ENCODE assay signal across 33 cellular contexts in the genomic region with DNA sequence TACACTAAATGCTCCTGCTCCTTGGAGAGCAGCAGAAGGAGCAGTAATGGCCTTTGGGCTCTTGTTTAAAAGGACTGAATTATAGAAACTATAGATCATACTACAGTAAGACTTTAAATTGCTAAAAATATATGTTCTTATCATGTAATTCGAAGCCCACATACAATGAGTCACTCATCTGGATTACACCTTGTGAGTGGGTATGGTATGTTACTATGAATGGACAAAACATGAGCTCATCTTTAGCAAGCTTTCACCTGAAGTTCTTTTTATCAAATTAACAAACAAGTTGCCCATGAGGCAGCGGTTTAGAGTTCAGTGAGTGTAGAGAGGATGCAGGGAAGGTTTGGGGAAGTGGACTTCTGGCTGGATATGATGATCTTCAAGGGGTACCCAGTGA.
DNase-seq lines count a peak whose midpoint lies in the region; TF ChIP-seq lines count a peak whose summit lies in the region.
"Had no signal": no experiment of that assay in that cellular context is flagged by ENCODE, and none has a peak within 500 bp of the region (broad histone marks: within the 10 kb centered on the region; RNA-seq: fewer than 3 reads in every experiment).

No MANE protein-coding gene starts in this region.

- no peak overlapping the region for H3K4me3 ChIP-seq in breast epithelium
- no peak overlapping the region for H3K4me3 ChIP-seq in MM.1S (ENCODE audit: low read length)
- H3K4me3 ChIP-seq: adrenal gland, coronary artery, esophagus muscularis mucosa, gastrocnemius medialis, left ventricle myocardium inferior, psoas muscle, testis, uterus had no signal

- no peak overlapping the region for H2AFZ ChIP-seq in MM.1S (ENCODE audit: low read length)

- TF ChIP-seq CTCF in MCF 10A (IDR thresholded peaks at IDR 0.05; ENCODE audit: unreplicated experiment) (no peak), breast epithelium (IDR thresholded peaks at IDR 0.05) (no peak), MM.1S (IDR thresholded peaks at IDR 0.05; ENCODE audit: low read length) (no peak)

- no peaks in the 10 kb centered on the region for H4K20me1 ChIP-seq in MM.1S (ENCODE audit: insufficient read depth, low read length)

- no peaks in the 10 kb centered on the region for H3K36me3 ChIP-seq in breast epithelium
- no peaks in the 10 kb centered on the region for H3K36me3 ChIP-seq in MM.1S (replicated peaks; ENCODE audit: insufficient read depth, low read length)
- H3K36me3 ChIP-seq: adrenal gland, esophagus muscularis mucosa, gastrocnemius medialis, left ventricle myocardium inferior, uterus had no signal

- no peaks in the 10 kb centered on the region for H3K9me3 Mint-ChIP-seq in MCF 10A (ENCODE audit: unreplicated experiment)
- H3K9me3 Mint-ChIP-seq: activated naive CD4-positive, alpha-beta T cell treated with anti-CD3 and anti-CD28 coated beads for 36 hours; CD8-positive, alpha-beta T cell had no signal

- H3K4me1 ChIP-seq in breast epithelium (no peaks in the 10 kb centered on the region), MM.1S (ENCODE audit: low read length) (0 out of 2 replicates have a peak, but pooled peaks cover 4% of the 10 kb centered on the region)
- H3K4me1 ChIP-seq: adrenal gland, gastrocnemius medialis, psoas muscle had no signal

- no peaks in the 10 kb centered on the region for H3K9me2 ChIP-seq in MM.1S (replicated peaks; ENCODE audit: insufficient read depth, low read length)

- no peaks in the 10 kb centered on the region for H3K27me3 Mint-ChIP-seq in MCF 10A (ENCODE audit: insufficient read depth, unreplicated experiment)
- H3K27me3 Mint-ChIP-seq: B cell had no signal

- no peak for TF ChIP-seq POLR2A in breast epithelium (IDR thresholded peaks at IDR 0.05)

- H3K27ac Mint-ChIP-seq in MCF 10A (ENCODE audit: low read depth, unreplicated experiment): peak overlapping the region; percentile 18
- H3K27ac Mint-ChIP-seq: activated naive CD4-positive, alpha-beta T cell treated with anti-CD3 and anti-CD28 coated beads for 36 hours; activated T-cell treated with anti-CD3 and anti-CD28 coated beads, Interleukin-2, amount 50 U/mL, for 72 hours; B cell; CD8-positive, alpha-beta T cell; naive thymus-derived CD8-positive, alpha-beta T cell; T-cell had no signal

- H3K4me1 Mint-ChIP-seq in MCF 10A (ENCODE audit: insufficient read depth, unreplicated experiment): peaks cover 11% of the 10 kb centered on the region
- H3K4me1 Mint-ChIP-seq: naive thymus-derived CD8-positive, alpha-beta T cell; T-cell had no signal

- POLR2A ChIA-PET in MCF 10A (lab: Yijun Ruan, JAX): interaction anchor here (0.6 kb wide), 2 partner anchors 50 to 71 kb away, joined by 3 read pairs; no protein-coding TSS in a partner anchor

- H3K79me2 ChIP-seq in MM.1S (ENCODE audit: low read length): no peaks in the 10 kb centered on the region

- no peaks in the 10 kb centered on the region for H3K36me3 Mint-ChIP-seq in MCF 10A (ENCODE audit: insufficient read depth, unreplicated experiment)
- H3K36me3 Mint-ChIP-seq: CD8-positive, alpha-beta T cell; naive thymus-derived CD8-positive, alpha-beta T cell; T-cell had no signal

- no peak overlapping the region for H3K4me2 ChIP-seq in MM.1S (ENCODE audit: low read depth, low read length)

- peak; percentile 8 for DNase-seq in MCF 10A (ENCODE audit: unreplicated experiment)
- DNase-seq in breast epithelium (ENCODE audit: low spot score in 2 of 2): no peak
- DNase-seq in RKO (ENCODE audit: low spot score): peak; percentile 1
- DNase-seq in epithelial cell of prostate (ENCODE audit: low read depth, low spot score): peak; percentile 56
- DNase-seq in HT-29 (ENCODE audit: low spot score): no peak
- DNase-seq in MM.1S: no peak
- no peak for DNase-seq in anterior cingulate cortex (lab: John Stamatoyannopoulos, UW)
- DNase-seq in head of caudate nucleus: no peak
- DNase-seq: activated CD4-positive, CD25-positive, alpha-beta regulatory T cell; activated naive CD4-positive, alpha-beta T cell treated with anti-CD3 and anti-CD28 coated beads for 36 hours; activated T-cell treated with anti-CD3 and anti-CD28 coated beads, Interleukin-2, amount 50 U/mL, for 72 hours; adrenal gland; CD8-positive, alpha-beta T cell; effector memory CD4-positive, alpha-beta T cell; gastrocnemius medialis; GF-D8; hippocampal formation; KBM-7; left ventricle myocardium inferior; midbrain; naive thymus-derived CD8-positive, alpha-beta T cell; NCI-H1436 treated with DMSO at 0.1 percent for 48 hours; NCI-H2171 treated with DMSO at 0.1 percent for 48 hours; nucleus accumbens; psoas muscle; SIG-M5; stimulated activated naive CD8-positive, alpha-beta T cell treated with anti-CD3 and anti-CD28 coated beads, Interleukin-15, Interleukin-2, amounts not matched to agents 100 U/mL and 50 U/mL, for 24 hours; T-cell; testis; uterus had no signal

- no peaks in the 10 kb centered on the region for H3F3A ChIP-seq in MM.1S (ENCODE audit: insufficient read depth, low read length)

- no peak overlapping the region for H3K9ac ChIP-seq in MM.1S (ENCODE audit: low read length)

- intact Hi-C loops in MCF 10A (cut with micrococcal nuclease): no loop called here
- intact Hi-C loops in breast epithelium (cut with DNase I; ENCODE audit: low total_unique reads): no loop called here
- intact Hi-C loops in head of caudate nucleus (cut with DNase I): no loop called here

- no peaks in the 10 kb centered on the region for H3K27me3 ChIP-seq in breast epithelium
- no peaks in the 10 kb centered on the region for H3K27me3 ChIP-seq in MM.1S (replicated peaks; ENCODE audit: insufficient read depth, low read length)
- H3K27me3 ChIP-seq: adrenal gland, esophagus muscularis mucosa, gastrocnemius medialis, testis, uterus had no signal

- no peaks in the 10 kb centered on the region for H3K9me3 ChIP-seq in breast epithelium
- H3K9me3 ChIP-seq in MM.1S (replicated peaks; ENCODE audit: insufficient read depth, low read length): no peaks in the 10 kb centered on the region
- H3K9me3 ChIP-seq: adrenal gland, esophagus muscularis mucosa, gastrocnemius medialis, left ventricle myocardium inferior, psoas muscle, testis, uterus had no signal

- H3K4me3 Mint-ChIP-seq in MCF 10A (ENCODE audit: unreplicated experiment): no peak overlapping the region
- H3K4me3 Mint-ChIP-seq: activated naive CD4-positive, alpha-beta T cell treated with anti-CD3 and anti-CD28 coated beads for 36 hours; activated T-cell treated with anti-CD3 and anti-CD28 coated beads, Interleukin-2, amount 50 U/mL, for 72 hours; B cell; CD8-positive, alpha-beta T cell; naive thymus-derived CD8-positive, alpha-beta T cell; T-cell had no signal

- CTCF ChIA-PET in MCF 10A (lab: Yijun Ruan, JAX): no interaction called here

- BruUV-seq in MCF 10A (replicated peaks; lab: Mats Ljungman, UMichigan): no TSS peak

- H3K27ac ChIP-seq in breast epithelium (no peak overlapping the region), epithelial cell of prostate (no peak overlapping the region), MM.1S (ENCODE audit: low read length) (no peak overlapping the region)
- H3K27ac ChIP-seq: adrenal gland, coronary artery, esophagus muscularis mucosa, gastrocnemius medialis, left ventricle myocardium inferior, psoas muscle, testis, uterus had no signal

Comparison
In these comparisons a context has a peak if more than half of its experiments do, and no peak if none do; other contexts are left out.
1. DNase-seq: peak in MCF 10A (single experiment), RKO (single experiment) and epithelial cell of prostate (single experiment); none in breast epithelium (0 of 2), HT-29 (single experiment), MM.1S (single experiment), anterior cingulate cortex (0 of 58) and head of caudate nucleus (0 of 42).